8 cellular contexts compared by ENCODE assay signal in genomic region chr5:55172051-55172899, GRCh38. TPM values are rescaled to one million over a fixed set of nuclear protein-coding genes. Genes with fewer than 3 reads are reported as not detected.
A peak's percentile ranks its signal among the peaks of the same experiment; 100 is the strongest.
DNase-seq lines count a peak whose midpoint lies in the region; ATAC-seq and TF ChIP-seq lines count a peak whose summit lies in the region.

No MANE protein-coding gene starts in this region.

- H3K36me3 ChIP-seq in SK-N-MC (ENCODE audit: insufficient read depth, low read length): no peaks in the 10 kb centered on the region

- no peak overlapping the region for H3K27ac ChIP-seq in SK-N-MC

- TF ChIP-seq CTCF in GM12874 (IDR thresholded peaks at IDR 0.05; ENCODE audit: insufficient read depth, low read depth, low read length) (peak; percentile 62; the same call in 1 of the 2 replicates), progenitor cell of endocrine pancreas (IDR thresholded peaks at IDR 0.05; ENCODE audit: unreplicated experiment) (peak; percentile 84)

- H3K4me3 Mint-ChIP-seq in activated naive CD8-positive, alpha-beta T cell treated with anti-CD3 and anti-CD28 coated beads for 36 hours: peak overlapping the region; percentile 85
- H3K4me3 Mint-ChIP-seq in progenitor cell of endocrine pancreas (ENCODE audit: low read depth): peak overlapping the region; percentile 74

- H3K27me3 Mint-ChIP-seq in activated naive CD8-positive, alpha-beta T cell treated with anti-CD3 and anti-CD28 coated beads for 36 hours: peaks cover 79% of the 10 kb centered on the region
- H3K27me3 Mint-ChIP-seq in progenitor cell of endocrine pancreas: peaks cover 72% of the 10 kb centered on the region

- no peaks in the 10 kb centered on the region for H3K36me3 Mint-ChIP-seq in activated naive CD8-positive, alpha-beta T cell treated with anti-CD3 and anti-CD28 coated beads for 36 hours
- H3K36me3 Mint-ChIP-seq in progenitor cell of endocrine pancreas (ENCODE audit: insufficient read depth): no peaks in the 10 kb centered on the region

- no peak overlapping the region for H3K9ac ChIP-seq in SK-N-MC (ENCODE audit: insufficient read length)

- H3K4me1 Mint-ChIP-seq in activated naive CD8-positive, alpha-beta T cell treated with anti-CD3 and anti-CD28 coated beads for 36 hours: peaks cover 32% of the 10 kb centered on the region
- H3K4me1 Mint-ChIP-seq in progenitor cell of endocrine pancreas (ENCODE audit: low read depth): peaks cover 12% of the 10 kb centered on the region

- H3K4me3 ChIP-seq in SK-N-MC: peak overlapping the region; percentile 83

- no peaks in the 10 kb centered on the region for H3K9me3 ChIP-seq in SK-N-MC (ENCODE audit: low read depth, low read length)

- intact Hi-C loops in Right ventricle myocardium superior (cut with DNase I): no loop called here

- ATAC-seq in HG02759 (IDR thresholded peaks at IDR 0.05; ENCODE audit: unreplicated experiment): peak; percentile 52
- peak; percentile 85 for ATAC-seq in Right ventricle myocardium superior (ENCODE audit: poor library complexity)

- DNase-seq in NCI-H1092 (lab: John Stamatoyannopoulos, UW): peak; percentile 59
- peak; percentile 77 for DNase-seq in SK-N-MC (ENCODE audit: low read depth, low spot score)
- peak; percentile 59 for DNase-seq in activated naive CD8-positive, alpha-beta T cell treated with anti-CD3 and anti-CD28 coated beads for 36 hours
- DNase-seq in Right ventricle myocardium superior: no peak
- DNase-seq in progenitor cell of endocrine pancreas (ENCODE audit: low spot score, unreplicated experiment): no peak
- no peak for DNase-seq in cortex of kidney (lab: John Stamatoyannopoulos, UW)

- H3K27ac Mint-ChIP-seq in activated naive CD8-positive, alpha-beta T cell treated with anti-CD3 and anti-CD28 coated beads for 36 hours: no peak overlapping the region
- no peak overlapping the region for H3K27ac Mint-ChIP-seq in progenitor cell of endocrine pancreas

- H3K9me3 Mint-ChIP-seq in activated naive CD8-positive, alpha-beta T cell treated with anti-CD3 and anti-CD28 coated beads for 36 hours: no peaks in the 10 kb centered on the region
- no peaks in the 10 kb centered on the region for H3K9me3 Mint-ChIP-seq in progenitor cell of endocrine pancreas (ENCODE audit: low read depth)

RNA-seq across cellular contexts. Expression of gene CDC20B, which starts 0.7 kb away (rescaled TPM):
- not detected for total RNA-seq in activated naive CD8-positive, alpha-beta T cell treated with anti-CD3 and anti-CD28 coated beads for 36 hours
- not detected for total RNA-seq in Right ventricle myocardium superior
- not detected in 2 replicates for total RNA-seq in progenitor cell of endocrine pancreas

RNA-seq across cellular contexts. Expression of gene GPX8, which starts 12.3 kb away (rescaled TPM):
- total RNA-seq in activated naive CD8-positive, alpha-beta T cell treated with anti-CD3 and anti-CD28 coated beads for 36 hours: not detected
- 6.8 TPM for total RNA-seq in Right ventricle myocardium superior
- total RNA-seq in progenitor cell of endocrine pancreas: 38.8 and 40.0 TPM in 2 replicates

RNA-seq across cellular contexts. Expression of gene MCIDAS, which starts 54.8 kb away (rescaled TPM):
- total RNA-seq in activated naive CD8-positive, alpha-beta T cell treated with anti-CD3 and anti-CD28 coated beads for 36 hours: under 1 TPM; 0.31 to 0.32 TPM
- total RNA-seq in Right ventricle myocardium superior: not detected
- total RNA-seq in progenitor cell of endocrine pancreas: not detected in 2 replicates

Comparison
In these comparisons a context has a peak if more than half of its experiments do, and no peak if none do; other contexts are left out.
1. DNase-seq: peak in NCI-H1092 (single experiment), SK-N-MC (single experiment) and activated naive CD8-positive, alpha-beta T cell treated with anti-CD3 and anti-CD28 coated beads for 36 hours (single experiment); none in Right ventricle myocardium superior (single experiment), progenitor cell of endocrine pancreas (single experiment) and cortex of kidney (single experiment).